ENCODE assay signal across 18 cellular contexts in genomic region chr14:95953111-95953724, GRCh38.
A peak's percentile ranks its signal among the peaks of the same experiment; 100 is the strongest.
DNase-seq lines count a peak whose midpoint lies in the region; ATAC-seq and TF ChIP-seq lines count a peak whose summit lies in the region.
"Had no signal": no experiment of that assay in that cellular context is flagged by ENCODE, and none has a peak within 500 bp of the region (broad histone marks: within the 10 kb centered on the region; RNA-seq: fewer than 3 reads in every experiment).

No MANE protein-coding gene starts in this region.

- no peak overlapping the region for H3K4me3 Mint-ChIP-seq in stimulated activated memory B cell treated with anti-CD40 and anti-IgM and Interleukin-4, amounts not matched to agents 10 μg/mL and 1 μg/mL and 100 μg/mL, for 72 hours
- H3K4me3 Mint-ChIP-seq in stimulated activated effector memory CD8-positive, alpha-beta T cell treated with anti-CD3 and anti-CD28 coated beads, Interleukin-12 subunit alpha, Interleukin-12 subunit beta, amount 100 ng/mL, for 72 hours, result no peak overlapping the region
- H3K4me3 Mint-ChIP-seq: activated CD8-positive, alpha-beta T cell treated with anti-CD3 and anti-CD28 coated beads for 36 hours; H9; naive B cell; T-helper 2 cell treated with Interferon-gamma antibody and Interleukin-4, amounts not matched to agents 5 μg/mL and 100 μg/mL, for 36 hours had no signal

- DNase-seq in GM03348 (ENCODE audit: low spot score) (peak; percentile 26), LoVo (ENCODE audit: low spot score) (peak; percentile 12), brain microvascular endothelial cell (peak; percentile 0), myocyte (ENCODE audit: low read depth) (peak; percentile 10), left lobe of liver (ENCODE audit: low spot score) (no peak), GOT3 (lab: John Stamatoyannopoulos, UW) (no peak)
- DNase-seq in stimulated activated effector memory CD8-positive, alpha-beta T cell treated with anti-CD3 and anti-CD28 coated beads, Interleukin-12 subunit alpha, Interleukin-12 subunit beta, amount 100 ng/mL, for 72 hours (ENCODE audit: low spot score in 2 of 2), result no peak
- DNase-seq: activated CD8-positive, alpha-beta T cell treated with anti-CD3 and anti-CD28 coated beads for 36 hours; C1 segment of cervical spinal cord; effector CD8-positive, alpha-beta T cell; naive B cell; stimulated activated CD4-positive, alpha-beta T cell treated with anti-CD3 and anti-CD28 coated beads, Interleukin-4, amount 100 ng/mL, for 24 hours; stimulated activated naive CD8-positive, alpha-beta T cell treated with anti-CD3 and anti-CD28 coated beads, Interleukin-15, Interleukin-2, amounts not matched to agents 100 U/mL and 50 U/mL, for 24 hours had no signal

- peaks cover 15% of the 10 kb centered on the region for H3K27me3 Mint-ChIP-seq in stimulated activated memory B cell treated with anti-CD40 and anti-IgM and Interleukin-4, amounts not matched to agents 10 μg/mL and 1 μg/mL and 100 μg/mL, for 72 hours

- peaks cover 2% of the 10 kb centered on the region for H3K9me3 Mint-ChIP-seq in stimulated activated memory B cell treated with anti-CD40 and anti-IgM and Interleukin-4, amounts not matched to agents 10 μg/mL and 1 μg/mL and 100 μg/mL, for 72 hours
- no peaks in the 10 kb centered on the region for H3K9me3 Mint-ChIP-seq in stimulated activated effector memory CD8-positive, alpha-beta T cell treated with anti-CD3 and anti-CD28 coated beads, Interleukin-12 subunit alpha, Interleukin-12 subunit beta, amount 100 ng/mL, for 72 hours
- H3K9me3 Mint-ChIP-seq: activated CD8-positive, alpha-beta T cell treated with anti-CD3 and anti-CD28 coated beads for 36 hours; T-helper 2 cell treated with Interferon-gamma antibody and Interleukin-4, amounts not matched to agents 5 μg/mL and 100 μg/mL, for 36 hours had no signal

- ATAC-seq in stimulated activated memory B cell treated with anti-CD40 and anti-IgM and Interleukin-4, amounts not matched to agents 10 μg/mL and 1 μg/mL and 100 μg/mL, for 72 hours, result no peak
- no peak for ATAC-seq in left lobe of liver
- no peak for ATAC-seq in stimulated activated effector memory CD8-positive, alpha-beta T cell treated with anti-CD3 and anti-CD28 coated beads, Interleukin-12 subunit alpha, Interleukin-12 subunit beta, amount 100 ng/mL, for 72 hours
- ATAC-seq: activated CD8-positive, alpha-beta T cell treated with anti-CD3 and anti-CD28 coated beads for 36 hours; stimulated activated naive CD8-positive, alpha-beta T cell treated with anti-CD3 and anti-CD28 coated beads, Interleukin-15, Interleukin-2, amounts not matched to agents 100 U/mL and 50 U/mL, for 24 hours had no signal

- H3K27me3 ChIP-seq in brain microvascular endothelial cell (replicated peaks), result no peaks in the 10 kb centered on the region
- H3K27me3 ChIP-seq: vagina had no signal

- no peaks in the 10 kb centered on the region for H3K4me1 Mint-ChIP-seq in stimulated activated memory B cell treated with anti-CD40 and anti-IgM and Interleukin-4, amounts not matched to agents 10 μg/mL and 1 μg/mL and 100 μg/mL, for 72 hours
- H3K4me1 Mint-ChIP-seq in stimulated activated effector memory CD8-positive, alpha-beta T cell treated with anti-CD3 and anti-CD28 coated beads, Interleukin-12 subunit alpha, Interleukin-12 subunit beta, amount 100 ng/mL, for 72 hours, result no peaks in the 10 kb centered on the region

- no peaks in the 10 kb centered on the region for H3K36me3 ChIP-seq in brain microvascular endothelial cell (replicated peaks)
- H3K36me3 ChIP-seq: vagina had no signal

- no peak overlapping the region for H3K4me3 ChIP-seq in brain microvascular endothelial cell (ENCODE audit: low read depth, low read length)
- H3K4me3 ChIP-seq: vagina had no signal

- in situ Hi-C loops in brain microvascular endothelial cell (cut with HindIII; ENCODE audit: low pct_ligation_motif_present, low sequenced_read_pairs), result no loop called here

- H3K27ac ChIP-seq in brain microvascular endothelial cell, result no peak overlapping the region
- H3K27ac ChIP-seq: vagina had no signal

- no peaks in the 10 kb centered on the region for H3K36me3 Mint-ChIP-seq in stimulated activated memory B cell treated with anti-CD40 and anti-IgM and Interleukin-4, amounts not matched to agents 10 μg/mL and 1 μg/mL and 100 μg/mL, for 72 hours
- H3K36me3 Mint-ChIP-seq in stimulated activated effector memory CD8-positive, alpha-beta T cell treated with anti-CD3 and anti-CD28 coated beads, Interleukin-12 subunit alpha, Interleukin-12 subunit beta, amount 100 ng/mL, for 72 hours, result no peaks in the 10 kb centered on the region
- H3K36me3 Mint-ChIP-seq: brain, naive B cell had no signal

- no peak overlapping the region for H3K27ac Mint-ChIP-seq in stimulated activated memory B cell treated with anti-CD40 and anti-IgM and Interleukin-4, amounts not matched to agents 10 μg/mL and 1 μg/mL and 100 μg/mL, for 72 hours
- H3K27ac Mint-ChIP-seq in stimulated activated effector memory CD8-positive, alpha-beta T cell treated with anti-CD3 and anti-CD28 coated beads, Interleukin-12 subunit alpha, Interleukin-12 subunit beta, amount 100 ng/mL, for 72 hours, result no peak overlapping the region
- H3K27ac Mint-ChIP-seq: activated CD8-positive, alpha-beta T cell treated with anti-CD3 and anti-CD28 coated beads for 36 hours; brain; H9; naive B cell; T-helper 2 cell treated with Interferon-gamma antibody and Interleukin-4, amounts not matched to agents 5 μg/mL and 100 μg/mL, for 36 hours had no signal

- TF ChIP-seq CTCF in brain microvascular endothelial cell (IDR thresholded peaks at IDR 0.05; ENCODE audit: low read depth, low read length, missing control alignments), result no peak

Comparison
In these comparisons a context has a peak if more than half of its experiments do, and no peak if none do; other contexts are left out.
1. DNase-seq: peak in GM03348 (single experiment), LoVo (single experiment), brain microvascular endothelial cell (single experiment) and myocyte (single experiment); none in left lobe of liver (single experiment), GOT3 (single experiment) and stimulated activated effector memory CD8-positive, alpha-beta T cell treated with anti-CD3 and anti-CD28 coated beads, Interleukin-12 subunit alpha, Interleukin-12 subunit beta, amount 100 ng/mL, for 72 hours (0 of 2).